22 cellular contexts compared by ENCODE assay signal in genomic region chr6:111597687-111598086, GRCh38. TPM values are rescaled to one million over a fixed set of nuclear protein-coding genes. Genes with fewer than 3 reads are reported as not detected.
DNase-seq lines count a peak whose midpoint lies in the region; ATAC-seq, FAIRE-seq and TF ChIP-seq lines count a peak whose summit lies in the region.
"Had no signal": no experiment of that assay in that cellular context is flagged by ENCODE, and none has a peak within 500 bp of the region (broad histone marks: within the 10 kb centered on the region; RNA-seq: fewer than 3 reads in every experiment).

No MANE protein-coding gene starts in this region.

- no TSS peak for BruUV-seq in PC-9 (replicated peaks; lab: Mats Ljungman, UMichigan)

- no peak for TF ChIP-seq CTCF in PC-9 (conservative IDR thresholded peaks at IDR 0.05)
- no peak for TF ChIP-seq CTCF in liver (IDR thresholded peaks at IDR 0.05; ENCODE audit: low read depth, low read length, missing input control)

- peaks cover 13% of the 10 kb centered on the region; the same call in 1 of the 2 replicates for H3F3A ChIP-seq in PC-9 (ENCODE audit: insufficient read depth, low read depth)

- intact Hi-C loops in PC-9 (cut with micrococcal nuclease; ENCODE audit: unreplicated experiment) = no loop called here
- intact Hi-C loops in activated CD4-positive, alpha-beta memory T cell treated with anti-CD3 and anti-CD28 coated beads for 36 hours (cut with micrococcal nuclease) = no loop called here

- H3K79me2 ChIP-seq in PC-9 (ENCODE audit: low read depth) = peaks cover 11% of the 10 kb centered on the region

- DNase-seq in PC-9 (no peak), epithelial cell of prostate (ENCODE audit: low read depth, low spot score) (no peak), NCI-H1930 (lab: John Stamatoyannopoulos, UW) (no peak), GM12892 (ENCODE audit: insufficient read length) (no peak)
- no peak for DNase-seq in activated CD4-positive, alpha-beta memory T cell treated with anti-CD3 and anti-CD28 coated beads for 36 hours
- DNase-seq: activated CD4-positive, alpha-beta T cell treated with anti-CD3 and anti-CD28 coated beads for 48 hours; activated CD8-positive, alpha-beta memory T cell treated with anti-CD3 and anti-CD28 coated beads, Interleukin-2, amount 50 U/mL, for 48 hours; activated gamma-delta T cell; aorta; EL; GM23248; NCI-H2171 treated with DMSO at 0.1 percent for 48 hours; NCI-H774; SW 1271; trophoblast cell had no signal

- FAIRE-seq in GM12892 (lab: Jason Lieb, UNC) = no peak
- FAIRE-seq: endothelial cell of umbilical vein, TTC549 had no signal

- no peak overlapping the region for H3K4me3 Mint-ChIP-seq in activated CD4-positive, alpha-beta memory T cell treated with anti-CD3 and anti-CD28 coated beads for 36 hours
- H3K4me3 Mint-ChIP-seq: memory B cell, neural crest cell had no signal

- no peak for ATAC-seq in HG03045 (IDR thresholded peaks at IDR 0.05; ENCODE audit: unreplicated experiment)

- no peaks in the 10 kb centered on the region for H3K9me3 Mint-ChIP-seq in activated CD4-positive, alpha-beta memory T cell treated with anti-CD3 and anti-CD28 coated beads for 36 hours
- H3K9me3 Mint-ChIP-seq: memory B cell, neural crest cell had no signal

- H3K27me3 Mint-ChIP-seq in activated CD4-positive, alpha-beta memory T cell treated with anti-CD3 and anti-CD28 coated beads for 36 hours = no peaks in the 10 kb centered on the region
- H3K27me3 Mint-ChIP-seq: memory B cell had no signal

- peaks cover 26% of the 10 kb centered on the region for H3K4me1 Mint-ChIP-seq in activated CD4-positive, alpha-beta memory T cell treated with anti-CD3 and anti-CD28 coated beads for 36 hours (ENCODE audit: low read depth)

- TF ChIP-seq POLR2A in GM12892 (IDR thresholded peaks at IDR 0.05; ENCODE audit: low read depth, low read length) = no peak

- H4K20me1 ChIP-seq in PC-9 (ENCODE audit: insufficient read depth) = no peaks in the 10 kb centered on the region

- H3K4me1 ChIP-seq in PC-9 (replicated peaks; ENCODE audit: insufficient read depth) (peaks cover 38% of the 10 kb centered on the region), liver (ENCODE audit: control insufficient read depth in 4 of 4, insufficient read depth in 4 of 4, low read length in 3 of 4) (peaks cover 9 to 46% (median 24%) of the 10 kb centered on the region in 4 donors), stomach smooth muscle (ENCODE audit: control insufficient read depth, insufficient read depth, low read length) (peaks cover 48% of the 10 kb centered on the region)

- CTCF ChIA-PET in PC-9 (lab: Charles Lee) = no interaction called here
- CTCF ChIA-PET in activated CD4-positive, alpha-beta memory T cell treated with anti-CD3 and anti-CD28 coated beads for 36 hours (lab: Charles Lee) = no interaction called here

- H3K9me3 ChIP-seq in PC-9 (ENCODE audit: insufficient read depth, low read depth) = no peaks in the 10 kb centered on the region
- no peaks in the 10 kb centered on the region for H3K9me3 ChIP-seq in liver (ENCODE audit: control insufficient read depth in 4 of 4, low read length in 3 of 4)
- no peaks in the 10 kb centered on the region for H3K9me3 ChIP-seq in stomach smooth muscle (ENCODE audit: control insufficient read depth in 2 of 2, low read length in 2 of 2)

- no peak overlapping the region for H3K4me3 ChIP-seq in PC-9
- no peak overlapping the region for H3K4me3 ChIP-seq in liver (ENCODE audit: low read depth in 1 of 3, low read length in 3 of 3)
- no peak overlapping the region for H3K4me3 ChIP-seq in stomach smooth muscle (ENCODE audit: low read length in 2 of 2)
- H3K4me3 ChIP-seq: GM23248 had no signal

- 38% methylated on average over 6 of the region's 6 CpGs for WGBS in liver

- TF ChIP-seq RAD21 in liver (IDR thresholded peaks at IDR 0.05) = peak; percentile 20 to 22

- H3K36me3 Mint-ChIP-seq in activated CD4-positive, alpha-beta memory T cell treated with anti-CD3 and anti-CD28 coated beads for 36 hours = peaks cover 18% of the 10 kb centered on the region

- no peaks in the 10 kb centered on the region for H3K9me2 ChIP-seq in PC-9 (ENCODE audit: insufficient read depth)

- H3K36me3 ChIP-seq in PC-9 (ENCODE audit: low read depth) = peaks cover 11% of the 10 kb centered on the region; the same call in 1 of the 2 replicates
- no peaks in the 10 kb centered on the region for H3K36me3 ChIP-seq in liver (ENCODE audit: control insufficient read depth in 4 of 4, insufficient read depth in 3 of 4, low read depth in 1 of 4, low read length in 3 of 4)
- H3K36me3 ChIP-seq in stomach smooth muscle (ENCODE audit: control insufficient read depth in 2 of 2, insufficient read depth in 2 of 2, low read length in 2 of 2) = no peaks in the 10 kb centered on the region

- H3K27ac ChIP-seq in PC-9 = no peak overlapping the region
- H3K27ac ChIP-seq in epithelial cell of prostate = peak overlapping the region; percentile 1
- H3K27ac ChIP-seq in liver (ENCODE audit: low read depth in 1 of 2, low read length in 2 of 2) = peak overlapping the region; percentile 58 to 66
- H3K27ac ChIP-seq in stomach smooth muscle (ENCODE audit: low read length) = peak overlapping the region; percentile 99
- H3K27ac ChIP-seq: GM23248 had no signal

- H3K9ac ChIP-seq in liver (ENCODE audit: low read depth in 1 of 2, low read length in 2 of 2) (no peak overlapping the region), stomach smooth muscle (ENCODE audit: low read length in 2 of 2) (no peak overlapping the region)
- H3K9ac ChIP-seq: GM23248 had no signal

- no peaks in the 10 kb centered on the region for H3K27me3 ChIP-seq in PC-9 (ENCODE audit: insufficient read depth, low read depth)
- H3K27me3 ChIP-seq in liver (ENCODE audit: control insufficient read depth in 4 of 4, insufficient read depth in 4 of 4, low read length in 3 of 4) = no peaks in the 10 kb centered on the region
- no peaks in the 10 kb centered on the region for H3K27me3 ChIP-seq in stomach smooth muscle (ENCODE audit: control insufficient read depth in 1 of 2, insufficient read depth in 2 of 2, low read length in 2 of 2)

- H3K4me2 ChIP-seq in PC-9 = 0 out of 2 replicates have a peak overlapping the region, but pooled peaks have one; percentile 7

- no peak overlapping the region for H3K27ac Mint-ChIP-seq in activated CD4-positive, alpha-beta memory T cell treated with anti-CD3 and anti-CD28 coated beads for 36 hours

- H2AFZ ChIP-seq in PC-9 = no peak overlapping the region
- H2AFZ ChIP-seq: GM23248 had no signal

- POLR2A ChIA-PET in PC-9 (lab: Charles Lee; ENCODE audit: unreplicated experiment) = no interaction called here
- POLR2A ChIA-PET in activated CD4-positive, alpha-beta memory T cell treated with anti-CD3 and anti-CD28 coated beads for 36 hours (lab: Charles Lee) = no interaction called here

TF ChIP-seq in liver, 16 proteins besides CTCF, POLR2A, EP300 and RAD21 (continues in another document):
- peak; percentile 83 for TF ChIP-seq SP1 (IDR thresholded peaks at IDR 0.05)
- TF ChIP-seq HNF4A (conservative IDR thresholded peaks at IDR 0.05) = peak; percentile 42 to 53
- TF ChIP-seq EGR1 (IDR thresholded peaks at IDR 0.05; ENCODE audit: low read depth in 2 of 2) = no peak
- TF ChIP-seq FOXA1 (IDR thresholded peaks at IDR 0.05) = no peak
- TF ChIP-seq ZBTB33 (IDR thresholded peaks at IDR 0.05) = no peak
- TF ChIP-seq GABPA (IDR thresholded peaks at IDR 0.05 in 1 of 2, conservative IDR thresholded peaks at IDR 0.05 in 1 of 2) = no peak
- peak; percentile 22 for TF ChIP-seq REST (IDR thresholded peaks at IDR 0.05)
- peak; percentile 18 for TF ChIP-seq NR2F2 (IDR thresholded peaks at IDR 0.05)
- peak; percentile 83 to 89 for TF ChIP-seq RXRA (IDR thresholded peaks at IDR 0.05)
- TF ChIP-seq YY1 (IDR thresholded peaks at IDR 0.05) = peak; percentile 52
- peak in 1 of 2 donors; percentile 17 for TF ChIP-seq JUND (IDR thresholded peaks at IDR 0.05)

RNA-seq across cellular contexts. Expression of gene TRAF3IP2, which starts 8.0 kb away (rescaled TPM):
- total RNA-seq in PC-9 (2021) (28.0 and 37.6 TPM in 2 replicates), liver (1 to 10 TPM; 3.7 to 7.9 TPM)
- 1 to 10 TPM; 6.1 to 6.2 TPM for polyA plus RNA-seq in liver
- 10 to 100 TPM; 42.0 to 43.2 TPM for total RNA-seq in activated CD4-positive, alpha-beta memory T cell treated with anti-CD3 and anti-CD28 coated beads for 36 hours
- 18.3 TPM for polyA plus RNA-seq in GM12892 (2012; ENCODE audit: missing spikeins)
